Comparison of ENCODE assay signal across 12 cellular contexts in genomic region chr9:9912459-9912858, GRCh38.
DNase-seq lines count a peak whose midpoint lies in the region; ATAC-seq and TF ChIP-seq lines count a peak whose summit lies in the region.
"Had no signal": no experiment of that assay in that cellular context is flagged by ENCODE, and none has a peak within 500 bp of the region (broad histone marks: within the 10 kb centered on the region; RNA-seq: fewer than 3 reads in every experiment).

No MANE protein-coding gene starts in this region.

- WGBS in mammary epithelial cell (ENCODE audit: low coverage, missing lambda C conversion rate), result 4% methylated on average over 2 of the region's 2 CpGs
- WGBS in stomach, 5 donors, result 2 to 16% (median 10%) methylated on average over 2 of the region's 2 CpGs
- no CpG with 5 or more reads among the region's 2 CpGs for WGBS in mesendoderm (ENCODE audit: extremely low coverage, insufficient coverage, low lambda C conversion rate)

- H3K4ac ChIP-seq in mesendoderm (ENCODE audit: low read depth, low read length), result no peak overlapping the region

- H3K79me2 ChIP-seq in mammary epithelial cell (ENCODE audit: insufficient read depth, low read length) (no peaks in the 10 kb centered on the region), mesendoderm (ENCODE audit: control insufficient read depth, insufficient read depth, low read length) (no peaks in the 10 kb centered on the region)
- H3K79me2 ChIP-seq: parathyroid adenoma had no signal

- CTCF ChIA-PET in mammary epithelial cell (lab: Charles Lee; ENCODE audit: low non-redundant PET), result no interaction called here

- H3K79me1 ChIP-seq in mesendoderm (ENCODE audit: low read length), result no peaks in the 10 kb centered on the region

- TF ChIP-seq CTCF in BE2C (IDR thresholded peaks at IDR 0.05; ENCODE audit: low read depth, low read length) (0 out of 2 replicates have a peak, but pooled peaks have one; percentile 13), mammary epithelial cell (conservative IDR thresholded peaks at IDR 0.05 in 1 of 2, IDR thresholded peaks at IDR 0.05 in 1 of 2; ENCODE audit: extremely low read depth in 1 of 2, insufficient read depth in 1 of 2, low read depth in 1 of 2, low read length in 2 of 2) (peak; percentile 54 to 69), stomach (IDR thresholded peaks at IDR 0.05) (peak in 1 of 7 experiments; percentile 16)

- in situ Hi-C loops in mammary epithelial cell (cut with MboI; ENCODE audit: low sequenced_read_pairs in 2 of 2), result loop anchor here in 1 of 2 donors (25.0 kb wide), 1 partner anchor 300 kb away; no protein-coding TSS in a partner anchor

- H3K9me3 ChIP-seq in BE2C, result no peaks in the 10 kb centered on the region; the same call in 1 of the 2 replicates
- H3K9me3 ChIP-seq in mammary epithelial cell (replicated peaks; ENCODE audit: insufficient read depth, low read length), result no peaks in the 10 kb centered on the region
- peaks cover 0 to 16% (median 11%) of the 10 kb centered on the region in 4 donors for H3K9me3 ChIP-seq in stomach

- H3K56ac ChIP-seq in mesendoderm (ENCODE audit: low read length), result no peak overlapping the region

- intact Hi-C loops in mammary epithelial cell (cut with micrococcal nuclease) (loop anchor here (1.0 kb wide), 2 partner anchors 122 to 306 kb away; no protein-coding TSS in a partner anchor), stomach (cut with DNase I; ENCODE audit: low total_unique reads) (no loop called here)

- H3K9ac ChIP-seq in mammary epithelial cell (ENCODE audit: insufficient read depth, low read length) (no peak overlapping the region), mesendoderm (ENCODE audit: low read length) (no peak overlapping the region)
- H3K9ac ChIP-seq: parathyroid adenoma had no signal

- no TSS peak for BruUV-seq in mammary epithelial cell (replicated peaks; lab: Mats Ljungman, UMichigan)

- DNase-seq in BE2C (no peak), NCI-H146 treated with DMSO at 0.1 percent for 48 hours (lab: John Stamatoyannopoulos, UW; ENCODE audit: unreplicated experiment) (peak; percentile 63), mammary epithelial cell (no peak), stomach (no peak), nucleus accumbens (lab: John Stamatoyannopoulos, UW) (no peak), mesendoderm (no peak)
- DNase-seq: activated naive CD8-positive, alpha-beta T cell treated with anti-CD3 and anti-CD28 coated beads, Interleukin-2, amount 10 ng/mL, durations not matched to agents 7 days and 5 days; EL; hypothalamus had no signal

- H2BK120ac ChIP-seq in mesendoderm (ENCODE audit: low read depth, low read length), result no peak overlapping the region

- H3K4me1 ChIP-seq in BE2C (no peaks in the 10 kb centered on the region), mammary epithelial cell (ENCODE audit: insufficient read depth, low read length) (no peaks in the 10 kb centered on the region), stomach (no peaks in the 10 kb centered on the region), mesendoderm (ENCODE audit: control insufficient read depth, low read depth, low read length) (no peaks in the 10 kb centered on the region)
- H3K4me1 ChIP-seq: parathyroid adenoma had no signal

- no peak overlapping the region for H3K4me2 ChIP-seq in mammary epithelial cell (ENCODE audit: insufficient read depth, low read depth, low read length)
- no peak overlapping the region for H3K4me2 ChIP-seq in mesendoderm (ENCODE audit: low read length)

- H2AFZ ChIP-seq in mammary epithelial cell (ENCODE audit: low read depth, low read length), result no peak overlapping the region
- H2AFZ ChIP-seq: parathyroid adenoma had no signal

- H4K8ac ChIP-seq in mesendoderm (ENCODE audit: low read depth, low read length), result no peak overlapping the region

- no peak overlapping the region for H3K18ac ChIP-seq in mesendoderm (ENCODE audit: low read length)

- H3K36me3 ChIP-seq in BE2C (no peaks in the 10 kb centered on the region), mammary epithelial cell (ENCODE audit: insufficient read depth, low read length) (no peaks in the 10 kb centered on the region), stomach (no peaks in the 10 kb centered on the region), mesendoderm (ENCODE audit: control insufficient read depth, insufficient read depth, low read length) (no peaks in the 10 kb centered on the region)

- dilution Hi-C loops in mammary epithelial cell (cut with HindIII; ENCODE audit: low sequenced_read_pairs), result no loop called here

- TF ChIP-seq POLR2A in stomach (IDR thresholded peaks at IDR 0.05), result no peak

- ATAC-seq in GM18867 (IDR thresholded peaks at IDR 0.05; ENCODE audit: unreplicated experiment) (peak; percentile 70), HG02870 (IDR thresholded peaks at IDR 0.05; ENCODE audit: unreplicated experiment) (no peak)

- H3K27ac ChIP-seq in mammary epithelial cell (ENCODE audit: insufficient read depth, low read depth, low read length), result no peak overlapping the region
- H3K27ac ChIP-seq in stomach, result no peak overlapping the region
- H3K27ac ChIP-seq in mesendoderm (ENCODE audit: low read depth, low read length), result no peak overlapping the region
- H3K27ac ChIP-seq: parathyroid adenoma had no signal

- H3K27me3 ChIP-seq in BE2C (no peaks in the 10 kb centered on the region), mammary epithelial cell (ENCODE audit: insufficient read depth, low read length) (peaks cover 2% of the 10 kb centered on the region), stomach (no peaks in the 10 kb centered on the region), mesendoderm (ENCODE audit: insufficient read depth, low read length, poor library complexity) (no peaks in the 10 kb centered on the region)

- H3K4me3 ChIP-seq in BE2C (ENCODE audit: low read depth, low read length) (no peak overlapping the region), mammary epithelial cell (replicated peaks in 1 of 3; ENCODE audit: insufficient read depth in 1 of 3, low read depth in 2 of 3, low read length in 3 of 3) (no peak overlapping the region), stomach (no peak overlapping the region), mesendoderm (ENCODE audit: low read length) (no peak overlapping the region)

- H4K5ac ChIP-seq in mesendoderm (ENCODE audit: low read length), result no peak overlapping the region

- no peak overlapping the region for H2BK5ac ChIP-seq in mesendoderm (ENCODE audit: low read length)

- no peak for TF ChIP-seq EP300 in stomach (IDR thresholded peaks at IDR 0.05)

- no peaks in the 10 kb centered on the region for H4K20me1 ChIP-seq in mammary epithelial cell (ENCODE audit: insufficient read depth, low read length)

- H2BK15ac ChIP-seq in mesendoderm (replicated peaks; ENCODE audit: low read depth), result no peak overlapping the region

- H2AK5ac ChIP-seq in mesendoderm (ENCODE audit: low read length), result no peak overlapping the region

- no peak overlapping the region for H3K23ac ChIP-seq in mesendoderm (ENCODE audit: low read length)
